ENCODE assay signal across 7 cellular contexts in genomic region chr21:7776035-7776434, GRCh38.
DNase-seq lines count a peak whose midpoint lies in the region; ATAC-seq and TF ChIP-seq lines count a peak whose summit lies in the region.
"Not testable (repeated sequence)": the region's sequence is repeated elsewhere in the genome, so short reads cannot be mapped to it uniquely, and the experiment has no call there.

No MANE protein-coding gene starts in this region.

- not testable (repeated sequence) for TF ChIP-seq CTCF in MCF 10A (IDR thresholded peaks at IDR 0.05; ENCODE audit: unreplicated experiment)

- not testable (repeated sequence) for H3K27ac Mint-ChIP-seq in activated CD4-positive, alpha-beta T cell treated with anti-CD3 and anti-CD28 coated beads for 36 hours
- peak overlapping the region; percentile 87 for H3K27ac Mint-ChIP-seq in activated CD8-positive, alpha-beta memory T cell treated with anti-CD3 and anti-CD28 coated beads, Interleukin-2, amount 10 ng/mL, durations not matched to agents 7 days and 5 days
- H3K27ac Mint-ChIP-seq in activated naive CD4-positive, alpha-beta T cell treated with anti-CD3 and anti-CD28 coated beads, Interleukin-2, amount 10 ng/mL, durations not matched to agents 7 days and 5 days: peak overlapping the region; percentile 77
- peak overlapping the region; percentile 55 for H3K27ac Mint-ChIP-seq in MCF 10A (ENCODE audit: low read depth, unreplicated experiment)
- peak overlapping the region; percentile 40 to 96 (median 88) for H3K27ac Mint-ChIP-seq in naive thymus-derived CD8-positive, alpha-beta T cell
- H3K27ac Mint-ChIP-seq in stimulated activated naive CD8-positive, alpha-beta T cell treated with anti-CD3 and anti-CD28 coated beads, Interleukin-15, Interleukin-2, amounts not matched to agents 100 ng/mL and 50 ng/mL, for 24 hours: peak overlapping the region; percentile 87

- DNase-seq in HEK293T (ENCODE audit: extremely low spot score); activated CD4-positive, alpha-beta T cell treated with anti-CD3 and anti-CD28 coated beads for 36 hours; activated CD8-positive, alpha-beta memory T cell treated with anti-CD3 and anti-CD28 coated beads, Interleukin-2, amount 10 ng/mL, durations not matched to agents 7 days and 5 days; activated naive CD4-positive, alpha-beta T cell treated with anti-CD3 and anti-CD28 coated beads, Interleukin-2, amount 10 ng/mL, durations not matched to agents 7 days and 5 days; MCF 10A (ENCODE audit: unreplicated experiment); naive thymus-derived CD8-positive, alpha-beta T cell: not testable (repeated sequence)

- CTCF ChIA-PET in HEK293T (lab: Yijun Ruan, JAX); activated CD4-positive, alpha-beta T cell treated with anti-CD3 and anti-CD28 coated beads for 36 hours (lab: Charles Lee); activated CD8-positive, alpha-beta memory T cell treated with anti-CD3 and anti-CD28 coated beads, Interleukin-2, amount 10 ng/mL, durations not matched to agents 7 days and 5 days (lab: Charles Lee); activated naive CD4-positive, alpha-beta T cell treated with anti-CD3 and anti-CD28 coated beads, Interleukin-2, amount 10 ng/mL, durations not matched to agents 7 days and 5 days (lab: Charles Lee); MCF 10A (lab: Yijun Ruan, JAX): not testable (repeated sequence)

- not testable (repeated sequence) for H3K27me3 Mint-ChIP-seq in activated CD4-positive, alpha-beta T cell treated with anti-CD3 and anti-CD28 coated beads for 36 hours; activated CD8-positive, alpha-beta memory T cell treated with anti-CD3 and anti-CD28 coated beads, Interleukin-2, amount 10 ng/mL, durations not matched to agents 7 days and 5 days; activated naive CD4-positive, alpha-beta T cell treated with anti-CD3 and anti-CD28 coated beads, Interleukin-2, amount 10 ng/mL, durations not matched to agents 7 days and 5 days; MCF 10A (ENCODE audit: insufficient read depth, unreplicated experiment); naive thymus-derived CD8-positive, alpha-beta T cell; stimulated activated naive CD8-positive, alpha-beta T cell treated with anti-CD3 and anti-CD28 coated beads, Interleukin-15, Interleukin-2, amounts not matched to agents 100 ng/mL and 50 ng/mL, for 24 hours

- POLR2A ChIA-PET in HEK293T (lab: Yijun Ruan, JAX); activated CD4-positive, alpha-beta T cell treated with anti-CD3 and anti-CD28 coated beads for 36 hours (lab: Charles Lee); MCF 10A (lab: Yijun Ruan, JAX); naive thymus-derived CD8-positive, alpha-beta T cell (lab: Charles Lee): not testable (repeated sequence)

- ATAC-seq in activated CD4-positive, alpha-beta T cell treated with anti-CD3 and anti-CD28 coated beads for 36 hours: peak; percentile 55
- ATAC-seq in activated CD8-positive, alpha-beta memory T cell treated with anti-CD3 and anti-CD28 coated beads, Interleukin-2, amount 10 ng/mL, durations not matched to agents 7 days and 5 days: not testable (repeated sequence)
- peak; percentile 54 to 57 for ATAC-seq in naive thymus-derived CD8-positive, alpha-beta T cell

- H3K4me1 Mint-ChIP-seq in activated CD4-positive, alpha-beta T cell treated with anti-CD3 and anti-CD28 coated beads for 36 hours; activated CD8-positive, alpha-beta memory T cell treated with anti-CD3 and anti-CD28 coated beads, Interleukin-2, amount 10 ng/mL, durations not matched to agents 7 days and 5 days; activated naive CD4-positive, alpha-beta T cell treated with anti-CD3 and anti-CD28 coated beads, Interleukin-2, amount 10 ng/mL, durations not matched to agents 7 days and 5 days; MCF 10A (ENCODE audit: insufficient read depth, unreplicated experiment); naive thymus-derived CD8-positive, alpha-beta T cell; stimulated activated naive CD8-positive, alpha-beta T cell treated with anti-CD3 and anti-CD28 coated beads, Interleukin-15, Interleukin-2, amounts not matched to agents 100 ng/mL and 50 ng/mL, for 24 hours (ENCODE audit: low read depth): not testable (repeated sequence)

- intact Hi-C loops in activated CD4-positive, alpha-beta T cell treated with anti-CD3 and anti-CD28 coated beads for 36 hours (cut with DNase I, micrococcal nuclease); MCF 10A (cut with micrococcal nuclease): not testable (repeated sequence)

- peak overlapping the region; percentile 13 for H3K4me3 Mint-ChIP-seq in activated CD4-positive, alpha-beta T cell treated with anti-CD3 and anti-CD28 coated beads for 36 hours
- H3K4me3 Mint-ChIP-seq in activated CD8-positive, alpha-beta memory T cell treated with anti-CD3 and anti-CD28 coated beads, Interleukin-2, amount 10 ng/mL, durations not matched to agents 7 days and 5 days; activated naive CD4-positive, alpha-beta T cell treated with anti-CD3 and anti-CD28 coated beads, Interleukin-2, amount 10 ng/mL, durations not matched to agents 7 days and 5 days; MCF 10A (ENCODE audit: unreplicated experiment): not testable (repeated sequence)
- peak overlapping the region in 8 of 10 donors; percentile 2 to 87 (median 56) for H3K4me3 Mint-ChIP-seq in naive thymus-derived CD8-positive, alpha-beta T cell
- H3K4me3 Mint-ChIP-seq in stimulated activated naive CD8-positive, alpha-beta T cell treated with anti-CD3 and anti-CD28 coated beads, Interleukin-15, Interleukin-2, amounts not matched to agents 100 ng/mL and 50 ng/mL, for 24 hours: peak overlapping the region; percentile 39

- not testable (repeated sequence) for BruUV-seq in MCF 10A (replicated peaks; lab: Mats Ljungman, UMichigan)

- not testable (repeated sequence) for H3K9me3 Mint-ChIP-seq in activated CD4-positive, alpha-beta T cell treated with anti-CD3 and anti-CD28 coated beads for 36 hours (ENCODE audit: low read depth); activated CD8-positive, alpha-beta memory T cell treated with anti-CD3 and anti-CD28 coated beads, Interleukin-2, amount 10 ng/mL, durations not matched to agents 7 days and 5 days (ENCODE audit: low read depth); activated naive CD4-positive, alpha-beta T cell treated with anti-CD3 and anti-CD28 coated beads, Interleukin-2, amount 10 ng/mL, durations not matched to agents 7 days and 5 days; MCF 10A (ENCODE audit: unreplicated experiment); stimulated activated naive CD8-positive, alpha-beta T cell treated with anti-CD3 and anti-CD28 coated beads, Interleukin-15, Interleukin-2, amounts not matched to agents 100 ng/mL and 50 ng/mL, for 24 hours
- peaks cover 0 to 10% (median 0%) of the 10 kb centered on the region in 9 donors for H3K9me3 Mint-ChIP-seq in naive thymus-derived CD8-positive, alpha-beta T cell

- H3K36me3 Mint-ChIP-seq in activated CD4-positive, alpha-beta T cell treated with anti-CD3 and anti-CD28 coated beads for 36 hours (ENCODE audit: low read depth); activated CD8-positive, alpha-beta memory T cell treated with anti-CD3 and anti-CD28 coated beads, Interleukin-2, amount 10 ng/mL, durations not matched to agents 7 days and 5 days; activated naive CD4-positive, alpha-beta T cell treated with anti-CD3 and anti-CD28 coated beads, Interleukin-2, amount 10 ng/mL, durations not matched to agents 7 days and 5 days; MCF 10A (ENCODE audit: insufficient read depth, unreplicated experiment); naive thymus-derived CD8-positive, alpha-beta T cell; stimulated activated naive CD8-positive, alpha-beta T cell treated with anti-CD3 and anti-CD28 coated beads, Interleukin-15, Interleukin-2, amounts not matched to agents 100 ng/mL and 50 ng/mL, for 24 hours (ENCODE audit: low read depth): not testable (repeated sequence)

TF ChIP-seq in HEK293T, 16 proteins besides CTCF, POLR2A, EP300 and RAD21:
- 0 out of 2 replicates have a peak, but pooled peaks have one; percentile 2 for TF ChIP-seq TARDBP (IDR thresholded peaks at IDR 0.05)
